ENCODE assay signal across 12 cellular contexts in the genomic region with DNA sequence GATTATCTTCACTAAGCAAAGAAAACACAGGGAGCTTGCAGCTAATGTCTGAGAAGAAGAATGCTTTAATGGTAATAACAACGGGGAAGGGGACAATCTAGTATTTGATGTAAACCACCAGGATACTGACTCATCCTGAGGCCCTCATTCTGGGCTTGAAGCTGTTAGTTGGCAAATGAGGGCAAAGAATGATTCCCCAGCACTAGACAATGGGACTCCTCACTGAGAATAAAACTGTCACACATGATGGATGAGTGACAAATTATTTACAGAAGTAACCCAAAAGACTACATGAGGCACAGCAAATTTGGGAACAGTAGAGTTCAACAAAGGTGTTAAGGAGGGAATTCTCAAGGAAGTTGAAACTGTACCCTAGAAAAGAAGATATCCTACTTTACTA.
DNase-seq lines count a peak whose midpoint lies in the region; ATAC-seq and TF ChIP-seq lines count a peak whose summit lies in the region.
"Had no signal": no experiment of that assay in that cellular context is flagged by ENCODE, and none has a peak within 500 bp of the region (broad histone marks: within the 10 kb centered on the region; RNA-seq: fewer than 3 reads in every experiment).

No MANE protein-coding gene starts in this region.

- peaks cover 0 to 1% (median 0%) of the 10 kb centered on the region in 11 experiments; a peak in 2 of 22 replicates for H3K36me3 ChIP-seq in BLaER1 treated with 17β-estradiol and CSF1 and Interleukin-3, amounts not matched to agents 10 nM and 100 nM
- no peaks in the 10 kb centered on the region for H3K36me3 ChIP-seq in RWPE2 (ENCODE audit: low read depth)

- no peak overlapping the region for H3K9ac ChIP-seq in BLaER1 treated with 17β-estradiol and CSF1 and Interleukin-3, amounts not matched to agents 10 nM and 100 nM

- H3K4me3 ChIP-seq in BLaER1 treated with 17β-estradiol and CSF1 and Interleukin-3, amounts not matched to agents 10 nM and 100 nM = no peak overlapping the region
- no peak overlapping the region for H3K4me3 ChIP-seq in RWPE2 (ENCODE audit: severe bottlenecking)
- H3K4me3 ChIP-seq: skin epidermis had no signal

- no peaks in the 10 kb centered on the region for H3K27me3 ChIP-seq in BLaER1 treated with 17β-estradiol and CSF1 and Interleukin-3, amounts not matched to agents 10 nM and 100 nM
- H3K27me3 ChIP-seq in RWPE2 (ENCODE audit: insufficient read depth, poor library complexity, severe bottlenecking) = no peaks in the 10 kb centered on the region

- no peak for TF ChIP-seq CTCF in RWPE2 (IDR thresholded peaks at IDR 0.05; ENCODE audit: poor library complexity, severe bottlenecking)

- peak overlapping the region; percentile 30 to 56 (median 45); a peak in 19 of 22 replicates for H3K4me2 ChIP-seq in BLaER1 treated with 17β-estradiol and CSF1 and Interleukin-3, amounts not matched to agents 10 nM and 100 nM

- H3K4me1 ChIP-seq in BLaER1 treated with 17β-estradiol and CSF1 and Interleukin-3, amounts not matched to agents 10 nM and 100 nM = peaks cover 22 to 33% (median 28%) of the 10 kb centered on the region in 10 experiments
- no peaks in the 10 kb centered on the region for H3K4me1 ChIP-seq in RWPE2 (ENCODE audit: insufficient read depth, poor library complexity, severe bottlenecking)

- peak; percentile 52 for ATAC-seq in GM21619 (IDR thresholded peaks at IDR 0.05; ENCODE audit: unreplicated experiment)
- ATAC-seq in RWPE2 (ENCODE audit: low read depth) = peak; percentile 44; the same call in 1 of the 3 replicates
- no peak for ATAC-seq in HG03097 (IDR thresholded peaks at IDR 0.05; ENCODE audit: low FRiP score, unreplicated experiment)
- no peak for ATAC-seq in HG02763 (IDR thresholded peaks at IDR 0.05; ENCODE audit: unreplicated experiment)

- H3K27ac ChIP-seq in BLaER1 treated with 17β-estradiol and CSF1 and Interleukin-3, amounts not matched to agents 10 nM and 100 nM = peak overlapping the region in 2 of 11 experiments; percentile 2 to 7; a peak in 2 of 22 replicates
- H3K27ac ChIP-seq in RWPE2 (ENCODE audit: poor library complexity, severe bottlenecking) = no peak overlapping the region
- H3K27ac ChIP-seq: skin epidermis had no signal

- DNase-seq in RWPE2 (ENCODE audit: low spot score) (no peak), foreskin melanocyte (peak; percentile 66), KG1 (lab: John Stamatoyannopoulos, UW) (no peak), iPS-NIHi7 (ENCODE audit: extremely low spot score) (no peak)
- DNase-seq: cortex of kidney, GF-D8, GOT3 had no signal

- no peaks in the 10 kb centered on the region for H3K9me3 ChIP-seq in BLaER1 treated with 17β-estradiol and CSF1 and Interleukin-3, amounts not matched to agents 10 nM and 100 nM (replicated peaks in 1 of 11)
- H3K9me3 ChIP-seq in RWPE2 (ENCODE audit: severe bottlenecking) = no peaks in the 10 kb centered on the region

- H4K20me1 ChIP-seq in BLaER1 treated with 17β-estradiol and CSF1 and Interleukin-3, amounts not matched to agents 10 nM and 100 nM = peaks cover 0 to 88% (median 0%) of the 10 kb centered on the region in 11 experiments; a peak in 5 of 22 replicates

Comparison
In these comparisons a context has a peak if more than half of its experiments do, and no peak if none do; other contexts are left out.
1. ATAC-seq: peak in GM21619 (single experiment) and RWPE2 (single experiment); none in HG03097 (single experiment) and HG02763 (single experiment).